Comparison of ENCODE assay signal across 8 cellular contexts in the genomic region with DNA sequence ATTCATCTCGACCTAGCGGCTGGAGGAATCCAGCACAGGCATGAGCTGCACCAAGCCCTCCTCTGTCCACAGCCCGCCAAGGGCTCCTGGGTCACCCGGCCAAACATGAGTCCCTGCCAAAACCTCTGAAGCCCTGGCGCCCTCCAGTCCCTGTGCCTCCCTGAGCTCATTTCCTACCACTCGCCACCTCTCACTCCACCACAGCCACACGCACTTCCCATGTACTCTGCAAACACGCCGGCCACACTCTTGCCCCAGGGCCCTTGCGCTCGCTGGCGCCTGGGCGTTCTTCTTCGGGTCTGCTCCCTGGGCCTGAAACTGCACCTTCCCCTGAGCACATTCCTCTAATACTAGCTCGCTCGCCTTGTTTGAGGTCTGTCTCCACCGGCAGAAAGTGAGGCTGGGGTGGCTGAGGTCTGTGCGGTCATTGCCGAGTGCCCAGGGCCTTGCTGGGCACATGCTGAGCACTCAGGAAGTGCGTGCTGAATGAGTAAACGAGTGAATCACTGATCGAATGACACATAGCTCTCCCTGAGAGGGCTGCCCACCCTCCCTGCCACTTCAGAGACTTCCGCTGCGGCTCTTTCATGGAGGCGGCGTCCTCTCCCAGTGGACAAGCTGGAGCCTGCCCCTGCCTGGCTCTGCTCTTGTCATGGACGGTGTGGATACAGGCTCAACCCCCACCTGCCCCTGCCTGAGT. TPM values are rescaled to one million over a fixed set of nuclear protein-coding genes. Genes with fewer than 3 reads are reported as not detected.
DNase-seq lines count a peak whose midpoint lies in the region; TF ChIP-seq lines count a peak whose summit lies in the region.

No MANE protein-coding gene starts in this region.

- peak overlapping the region; percentile 39 for H3K4me3 Mint-ChIP-seq in osteocyte (ENCODE audit: unreplicated experiment)
- no peak overlapping the region for H3K4me3 Mint-ChIP-seq in activated CD4-positive, alpha-beta memory T cell treated with anti-CD3 and anti-CD28 coated beads for 36 hours

- H3K36me3 Mint-ChIP-seq in osteocyte (ENCODE audit: unreplicated experiment), result no peaks in the 10 kb centered on the region
- H3K36me3 Mint-ChIP-seq in activated CD4-positive, alpha-beta memory T cell treated with anti-CD3 and anti-CD28 coated beads for 36 hours, result no peaks in the 10 kb centered on the region

- TF ChIP-seq CTCF in osteocyte (IDR thresholded peaks at IDR 0.05), result no peak

- DNase-seq in GM04504 (ENCODE audit: low read depth), result peak; percentile 35
- peak; percentile 79 for DNase-seq in NCI-H69 (lab: John Stamatoyannopoulos, UW)
- DNase-seq in dermis blood vessel endothelial cell, result peak; percentile 81
- peak; percentile 88 for DNase-seq in osteocyte (ENCODE audit: extremely low spot score, unreplicated experiment)
- DNase-seq in COR-L47 (lab: John Stamatoyannopoulos, UW), result no peak
- no peak for DNase-seq in activated CD4-positive, alpha-beta memory T cell treated with anti-CD3 and anti-CD28 coated beads for 36 hours
- DNase-seq in NCI-H128 (lab: John Stamatoyannopoulos, UW; ENCODE audit: unreplicated experiment), result no peak
- no peak for DNase-seq in activated naive CD4-positive, alpha-beta T cell (lab: John Stamatoyannopoulos, UW)

- POLR2A ChIA-PET in activated CD4-positive, alpha-beta memory T cell treated with anti-CD3 and anti-CD28 coated beads for 36 hours (lab: Charles Lee), result no interaction called here

- H3K4me1 Mint-ChIP-seq in osteocyte (ENCODE audit: unreplicated experiment), result peaks cover 60% of the 10 kb centered on the region
- no peaks in the 10 kb centered on the region for H3K4me1 Mint-ChIP-seq in activated CD4-positive, alpha-beta memory T cell treated with anti-CD3 and anti-CD28 coated beads for 36 hours (ENCODE audit: low read depth)

- CTCF ChIA-PET in activated CD4-positive, alpha-beta memory T cell treated with anti-CD3 and anti-CD28 coated beads for 36 hours (lab: Charles Lee), result interaction anchor here (1.5 kb wide), 1 partner anchor 30 kb away, joined by 4 read pairs; no protein-coding TSS in a partner anchor

- intact Hi-C loops in activated CD4-positive, alpha-beta memory T cell treated with anti-CD3 and anti-CD28 coated beads for 36 hours (cut with micrococcal nuclease), result no loop called here

- no peaks in the 10 kb centered on the region for H3K27me3 Mint-ChIP-seq in osteocyte (ENCODE audit: unreplicated experiment)
- peaks cover 5% of the 10 kb centered on the region for H3K27me3 Mint-ChIP-seq in activated CD4-positive, alpha-beta memory T cell treated with anti-CD3 and anti-CD28 coated beads for 36 hours

- no peaks in the 10 kb centered on the region for H3K9me3 Mint-ChIP-seq in osteocyte (ENCODE audit: unreplicated experiment)
- H3K9me3 Mint-ChIP-seq in activated CD4-positive, alpha-beta memory T cell treated with anti-CD3 and anti-CD28 coated beads for 36 hours, result no peaks in the 10 kb centered on the region

- H3K27ac Mint-ChIP-seq in osteocyte (ENCODE audit: unreplicated experiment), result peak overlapping the region; percentile 95
- no peak overlapping the region for H3K27ac Mint-ChIP-seq in activated CD4-positive, alpha-beta memory T cell treated with anti-CD3 and anti-CD28 coated beads for 36 hours

RNA-seq across cellular contexts. Expression of gene DLK1, which starts 33.7 kb away (rescaled TPM):
- total RNA-seq in dermis blood vessel endothelial cell, result not detected in 2 replicates
- total RNA-seq in osteocyte, result 0.60 and 0.86 TPM in 2 replicates
- not detected for total RNA-seq in activated CD4-positive, alpha-beta memory T cell treated with anti-CD3 and anti-CD28 coated beads for 36 hours

Comparison
In these comparisons a context has a peak if more than half of its experiments do, and no peak if none do; other contexts are left out.
1. DNase-seq: peak in GM04504 (single experiment), NCI-H69 (single experiment), dermis blood vessel endothelial cell (single experiment) and osteocyte (single experiment); none in COR-L47 (single experiment), activated CD4-positive, alpha-beta memory T cell treated with anti-CD3 and anti-CD28 coated beads for 36 hours (single experiment), NCI-H128 (single experiment) and activated naive CD4-positive, alpha-beta T cell (0 of 4).